In genomic region chr7:50197547-50197946, GRCh38 we compare ENCODE assay signal across 8 cellular contexts.
DNase-seq lines count a peak whose midpoint lies in the region; ATAC-seq and TF ChIP-seq lines count a peak whose summit lies in the region.

No MANE protein-coding gene starts in this region.

- ATAC-seq in GM18505 (IDR thresholded peaks at IDR 0.05; ENCODE audit: unreplicated experiment) (peak; percentile 92), HG02610 (IDR thresholded peaks at IDR 0.05; ENCODE audit: unreplicated experiment) (peak; percentile 69), esophagus mucosa (peak; percentile 26)

- no peak for TF ChIP-seq POLR2A in GM18505 (IDR thresholded peaks at IDR 0.05; ENCODE audit: borderline replicate concordance, extremely low read depth, insufficient read depth, insufficient read length)

- DNase-seq in SHP77 treated with DMSO at 0.1 percent for 48 hours (lab: John Stamatoyannopoulos, UW) (peak; percentile 49), NCI-H345 (lab: John Stamatoyannopoulos, UW) (no peak), globus pallidus (ENCODE audit: low spot score) (no peak), HCEC 1CT (no peak), superior temporal gyrus (ENCODE audit: extremely low spot score) (no peak)

Comparison
In these comparisons a context has a peak if more than half of its experiments do, and no peak if none do; other contexts are left out.
1. ATAC-seq: peak in every context shown above with its lines; median percentile 92 in GM18505; 69 in HG02610; 26 in esophagus mucosa.